In genomic region chr14:68894802-68895201, GRCh38 we compare ENCODE assay signal across 13 cellular contexts.
A peak's percentile ranks its signal among the peaks of the same experiment; 100 is the strongest.
DNase-seq lines count a peak whose midpoint lies in the region; ATAC-seq, FAIRE-seq and TF ChIP-seq lines count a peak whose summit lies in the region.
"Had no signal": no experiment of that assay in that cellular context is flagged by ENCODE, and none has a peak within 500 bp of the region (broad histone marks: within the 10 kb centered on the region; RNA-seq: fewer than 3 reads in every experiment).

No MANE protein-coding gene starts in this region.

- no TSS peak for BruUV-seq in HepG2 (replicated peaks; lab: Mats Ljungman, UMichigan)

- POLR2A ChIA-PET in HepG2 (lab: Yijun Ruan, JAX): interaction anchor here (0.6 kb wide), 1 partner anchor 1012 kb away, joined by 4 read pairs; no protein-coding TSS in a partner anchor

- H3F3A ChIP-seq in GM23248 (ENCODE audit: insufficient read depth) (peaks cover 65% of the 10 kb centered on the region), smooth muscle cell (ENCODE audit: low read depth) (peaks cover 77% of the 10 kb centered on the region)

- intact Hi-C loops in HepG2 (cut with micrococcal nuclease; ENCODE audit: unreplicated experiment): no loop called here

- peaks cover 38% of the 10 kb centered on the region for H3K36me3 Mint-ChIP-seq in activated naive CD8-positive, alpha-beta T cell treated with anti-CD3 and anti-CD28 coated beads for 36 hours

- in situ Hi-C loops in GM23248 (cut with MboI): no loop called here
- in situ Hi-C loops in HepG2 (cut with HindIII; ENCODE audit: extremely low pct_ligation_motif_present, low pct_unique_long_range_greater_than_20kb): no loop called here

- H3K79me2 ChIP-seq in GM23248 (ENCODE audit: insufficient read depth) (peaks cover 89% of the 10 kb centered on the region), smooth muscle cell (ENCODE audit: low read depth) (peaks cover 34% of the 10 kb centered on the region), HepG2 (ENCODE audit: insufficient read depth, low read length) (no peaks in the 10 kb centered on the region)

- H3K36me3 ChIP-seq in GM23248 (ENCODE audit: low read depth): peaks cover 74% of the 10 kb centered on the region
- H3K36me3 ChIP-seq in smooth muscle cell (ENCODE audit: low read depth): peaks cover 33% of the 10 kb centered on the region
- H3K36me3 ChIP-seq in HepG2 (replicated peaks in 1 of 2; ENCODE audit: control insufficient read depth in 1 of 2, insufficient read depth in 2 of 2, low read length in 2 of 2): peaks cover 61 to 96% of the 10 kb centered on the region in 2 experiments

- H3K4me1 ChIP-seq in GM23248 (ENCODE audit: insufficient read depth) (peaks cover 3% of the 10 kb centered on the region; the same call in 1 of the 2 replicates), smooth muscle cell (ENCODE audit: low read depth) (no peaks in the 10 kb centered on the region), HepG2 (ENCODE audit: insufficient read depth, low read length) (peaks cover 13% of the 10 kb centered on the region)

- H3K9ac ChIP-seq in GM23248: no peak overlapping the region
- no peak overlapping the region for H3K9ac ChIP-seq in smooth muscle cell (ENCODE audit: low read depth)
- no peak overlapping the region for H3K9ac ChIP-seq in HepG2 (ENCODE audit: insufficient read depth, low read depth, low read length)

- TF ChIP-seq RAD21 in HepG2 (CRISPR knock-in tag; IDR thresholded peaks at IDR 0.05): no peak

- peaks cover 6% of the 10 kb centered on the region for H3K27me3 Mint-ChIP-seq in activated naive CD8-positive, alpha-beta T cell treated with anti-CD3 and anti-CD28 coated beads for 36 hours
- H3K27me3 Mint-ChIP-seq: activated naive CD8-positive, alpha-beta T cell treated with anti-CD3 and anti-CD28 coated beads, Interleukin-2, amount 10 ng/mL, durations not matched to agents 7 days and 5 days had no signal

- H4K20me1 ChIP-seq in GM23248 (ENCODE audit: insufficient read depth): no peaks in the 10 kb centered on the region
- H4K20me1 ChIP-seq in smooth muscle cell (ENCODE audit: low read depth): peaks cover 100% of the 10 kb centered on the region
- H4K20me1 ChIP-seq in HepG2 (ENCODE audit: insufficient read depth, low read length): no peaks in the 10 kb centered on the region; the same call in 1 of the 2 replicates

- H3K4me3 ChIP-seq in GM23248 (no peak overlapping the region), smooth muscle cell (no peak overlapping the region), HepG2 (replicated peaks in 1 of 3; ENCODE audit: insufficient read depth in 1 of 3, low read depth in 2 of 3, low read length in 3 of 3) (no peak overlapping the region)

- no peak for FAIRE-seq in HepG2 (lab: Jason Lieb, UNC)
- FAIRE-seq: GM12892, islet of Langerhans had no signal

- no peak overlapping the region for H2AFZ ChIP-seq in GM23248
- no peak overlapping the region for H2AFZ ChIP-seq in smooth muscle cell (ENCODE audit: low read depth)
- H2AFZ ChIP-seq in HepG2 (ENCODE audit: low read length): no peak overlapping the region

- H3K9me2 ChIP-seq in GM23248 (ENCODE audit: insufficient read depth): no peaks in the 10 kb centered on the region

- H3K27ac Mint-ChIP-seq in activated naive CD8-positive, alpha-beta T cell treated with anti-CD3 and anti-CD28 coated beads for 36 hours: peak overlapping the region; percentile 5
- H3K27ac Mint-ChIP-seq: activated naive CD8-positive, alpha-beta T cell treated with anti-CD3 and anti-CD28 coated beads, Interleukin-2, amount 10 ng/mL, durations not matched to agents 7 days and 5 days had no signal

- H3K27me3 ChIP-seq in GM23248 (replicated peaks; ENCODE audit: insufficient read depth) (no peaks in the 10 kb centered on the region), smooth muscle cell (ENCODE audit: low read depth) (no peaks in the 10 kb centered on the region), HepG2 (ENCODE audit: control insufficient read depth in 1 of 2, insufficient read depth in 2 of 2, low read length in 2 of 2) (no peaks in the 10 kb centered on the region)

- H3K4me3 Mint-ChIP-seq in activated naive CD8-positive, alpha-beta T cell treated with anti-CD3 and anti-CD28 coated beads for 36 hours: no peak overlapping the region
- H3K4me3 Mint-ChIP-seq: activated naive CD8-positive, alpha-beta T cell treated with anti-CD3 and anti-CD28 coated beads, Interleukin-2, amount 10 ng/mL, durations not matched to agents 7 days and 5 days; CD14-positive monocyte had no signal

- H3K4me1 Mint-ChIP-seq in activated naive CD8-positive, alpha-beta T cell treated with anti-CD3 and anti-CD28 coated beads for 36 hours: peaks cover 27% of the 10 kb centered on the region

- CTCF ChIA-PET in HepG2 (lab: Yijun Ruan, JAX; ENCODE audit: low intra/inter-chr PET ratio, low total read pairs): no interaction called here

- no peak for TF ChIP-seq EP300 in HepG2 (IDR thresholded peaks at IDR 0.05; ENCODE audit: low read depth in 2 of 2, low read length in 2 of 2)
- TF ChIP-seq EP300 in HepG2 (CRISPR knock-in tag; IDR thresholded peaks at IDR 0.05; ENCODE audit: borderline replicate concordance): no peak

- WGBS in GM23248 (ENCODE audit: low coverage in 1 of 2, low lambda C conversion rate in 2 of 2, missing lambda C conversion rate in 2 of 2), 2 experiments: 34 to 40% methylated on average over 4 of the region's 4 CpGs
- whole genome bisulfite sequencing in smooth muscle cell (ENCODE audit: low lambda C conversion rate): 58% methylated on average over 4 of the region's 4 CpGs
- 95% methylated on average over 4 of the region's 4 CpGs for WGBS in HepG2 (ENCODE audit: low lambda C conversion rate)

- ATAC-seq in GM18502 (IDR thresholded peaks at IDR 0.05; ENCODE audit: poor library complexity, unreplicated experiment) (no peak), HG02588 (IDR thresholded peaks at IDR 0.05; ENCODE audit: unreplicated experiment) (no peak), HepG2 (no peak)

- H3K27ac ChIP-seq in GM23248: peak overlapping the region; percentile 52
- peak overlapping the region; percentile 70 for H3K27ac ChIP-seq in smooth muscle cell (ENCODE audit: low read depth)
- H3K27ac ChIP-seq in HepG2 (ENCODE audit: extremely low read length, insufficient read depth, low read length): no peak overlapping the region

- TF ChIP-seq CTCF in smooth muscle cell (IDR thresholded peaks at IDR 0.05; ENCODE audit: borderline replicate concordance, insufficient read depth, poor library complexity, severe bottlenecking) (no peak), HepG2 (CRISPR knock-in tag; IDR thresholded peaks at IDR 0.05) (no peak)

- TF ChIP-seq POLR2A in HepG2 (IDR thresholded peaks at IDR 0.05; ENCODE audit: insufficient read depth in 1 of 2, low read depth in 2 of 2, low read length in 2 of 2): no peak

- no peaks in the 10 kb centered on the region for H3K9me3 Mint-ChIP-seq in activated naive CD8-positive, alpha-beta T cell treated with anti-CD3 and anti-CD28 coated beads for 36 hours
- H3K9me3 Mint-ChIP-seq: activated naive CD8-positive, alpha-beta T cell treated with anti-CD3 and anti-CD28 coated beads, Interleukin-2, amount 10 ng/mL, durations not matched to agents 7 days and 5 days; CD14-positive monocyte had no signal

- no peaks in the 10 kb centered on the region for H3K9me3 ChIP-seq in GM23248 (ENCODE audit: low read depth)
- H3K9me3 ChIP-seq in smooth muscle cell (replicated peaks; ENCODE audit: low read depth): no peaks in the 10 kb centered on the region
- no peaks in the 10 kb centered on the region for H3K9me3 ChIP-seq in HepG2 (ENCODE audit: low read length)

- DNase-seq in GM23248 (peak; percentile 79), fibroblast of peridontal ligament (ENCODE audit: extremely low read depth) (peak; percentile 34), smooth muscle cell (lab: John Stamatoyannopoulos, UW; ENCODE audit: unreplicated experiment) (no peak), HepG2 (ENCODE audit: low spot score) (no peak), SIG-M5 (lab: John Stamatoyannopoulos, UW) (no peak)
- no peak for DNase-seq in activated naive CD8-positive, alpha-beta T cell treated with anti-CD3 and anti-CD28 coated beads for 36 hours
- DNase-seq: activated naive CD8-positive, alpha-beta T cell treated with anti-CD3 and anti-CD28 coated beads, Interleukin-2, amount 10 ng/mL, durations not matched to agents 7 days and 5 days; MV-4-11 had no signal

- H3K4me2 ChIP-seq in GM23248 (ENCODE audit: unreplicated experiment) (no peak overlapping the region), smooth muscle cell (no peak overlapping the region), HepG2 (ENCODE audit: low read depth, low read length) (no peak overlapping the region)

TF ChIP-seq in HepG2, 621 proteins besides CTCF, POLR2A, EP300 and RAD21 (continues in another document):
- TF ChIP-seq TRIM22 (IDR thresholded peaks at IDR 0.05): no peak
- TF ChIP-seq ZNF24 (IDR thresholded peaks at IDR 0.05): no peak
- no peak for TF ChIP-seq ATM (IDR thresholded peaks at IDR 0.05; ENCODE audit: borderline replicate concordance)
- TF ChIP-seq ZNF205 (CRISPR knock-in tag; IDR thresholded peaks at IDR 0.05): no peak
- no peak for TF ChIP-seq PTBP1 (IDR thresholded peaks at IDR 0.05; ENCODE audit: low read depth, low read length, poor library complexity, severe bottlenecking)
- TF ChIP-seq FUBP1 (CRISPR knock-in tag; IDR thresholded peaks at IDR 0.05; ENCODE audit: borderline replicate concordance): no peak
- TF ChIP-seq ZNF143 (CRISPR knock-in tag; IDR thresholded peaks at IDR 0.05): no peak
- no peak for TF ChIP-seq FOXA3 (CRISPR knock-in tag; IDR thresholded peaks at IDR 0.05)

Comparison
In these comparisons a context has a peak if more than half of its experiments do, and no peak if none do; other contexts are left out.
1. DNase-seq: peak in GM23248 (single experiment) and fibroblast of peridontal ligament (single experiment); none in activated naive CD8-positive, alpha-beta T cell treated with anti-CD3 and anti-CD28 coated beads for 36 hours (single experiment), smooth muscle cell (single experiment), HepG2 (single experiment) and SIG-M5 (single experiment).